ENCODE assay signal across 1 cellular context in genomic region chr16:88649924-88650748, GRCh38.
TF ChIP-seq lines count a peak whose summit lies in the region.

No MANE protein-coding gene starts in this region.

TF ChIP-seq in HepG2, 621 proteins besides CTCF, POLR2A, EP300 and RAD21 (continued from another document and continues in another):
- no peak for TF ChIP-seq ETV5 (CRISPR knock-in tag; IDR thresholded peaks at IDR 0.05; ENCODE audit: borderline replicate concordance)
- TF ChIP-seq RARA (CRISPR knock-in tag; IDR thresholded peaks at IDR 0.05): no peak
- no peak for TF ChIP-seq ZFP1 (CRISPR knock-in tag; IDR thresholded peaks at IDR 0.05)
- peak; percentile 45; the same call in 1 of the 2 replicates for TF ChIP-seq ELF3 (CRISPR knock-in tag; IDR thresholded peaks at IDR 0.05)
- no peak for TF ChIP-seq ZSCAN30 (CRISPR knock-in tag; IDR thresholded peaks at IDR 0.05)
- peak; percentile 2; the same call in 1 of the 2 replicates for TF ChIP-seq ZNF83 (CRISPR knock-in tag; IDR thresholded peaks at IDR 0.05; ENCODE audit: borderline replicate concordance)
- TF ChIP-seq HNRNPUL1 (IDR thresholded peaks at IDR 0.05; ENCODE audit: low read depth, low read length): no peak
- TF ChIP-seq MLLT10 (CRISPR knock-in tag; IDR thresholded peaks at IDR 0.05): no peak
- no peak for TF ChIP-seq CCAR2 (optimal IDR thresholded peaks at IDR 0.05; ENCODE audit: low read depth, low read length)
- TF ChIP-seq ZNF792 (CRISPR knock-in tag; IDR thresholded peaks at IDR 0.05): peak; percentile 20; the same call in 1 of the 2 replicates
- TF ChIP-seq TFAP4 (IDR thresholded peaks at IDR 0.05; ENCODE audit: borderline replicate concordance, low read depth): no peak
- TF ChIP-seq RELA (CRISPR knock-in tag; IDR thresholded peaks at IDR 0.05): 0 out of 2 replicates have a peak, but pooled peaks have one; percentile 63
- no peak for TF ChIP-seq RFX3 (CRISPR knock-in tag; IDR thresholded peaks at IDR 0.05)
- TF ChIP-seq ZNF644 (CRISPR knock-in tag; IDR thresholded peaks at IDR 0.05; ENCODE audit: low read depth): no peak
- TF ChIP-seq LCORL (IDR thresholded peaks at IDR 0.05): no peak
- TF ChIP-seq LCORL (CRISPR knock-in tag; IDR thresholded peaks at IDR 0.05): no peak
- TF ChIP-seq ZNF740 (CRISPR knock-in tag; IDR thresholded peaks at IDR 0.05): no peak
- TF ChIP-seq ZSCAN20 (CRISPR knock-in tag; IDR thresholded peaks at IDR 0.05; ENCODE audit: borderline replicate concordance): 0 out of 2 replicates have a peak, but pooled peaks have one; percentile 46
- 0 out of 2 replicates have a peak, but pooled peaks have one; percentile 34 for TF ChIP-seq NCOA1 (CRISPR knock-in tag; IDR thresholded peaks at IDR 0.05)
- no peak for TF ChIP-seq GABPA (IDR thresholded peaks at IDR 0.05; ENCODE audit: low read depth, low read length)
- TF ChIP-seq GABPA (CRISPR knock-in tag; IDR thresholded peaks at IDR 0.05; ENCODE audit: low read depth): peak; percentile 65
- TF ChIP-seq HBP1 (CRISPR knock-in tag; IDR thresholded peaks at IDR 0.05; ENCODE audit: low read depth): peak; percentile 40; the same call in 1 of the 2 replicates
- TF ChIP-seq POLR2AphosphoS2 (IDR thresholded peaks at IDR 0.05; ENCODE audit: low read depth, low read length): no peak
- TF ChIP-seq ZSCAN22 (CRISPR knock-in tag; IDR thresholded peaks at IDR 0.05): peak; percentile 96
- TF ChIP-seq SSRP1 (CRISPR knock-in tag; IDR thresholded peaks at IDR 0.05): no peak
- no peak for TF ChIP-seq ETV6 (CRISPR knock-in tag; conservative IDR thresholded peaks at IDR 0.05)
- no peak for TF ChIP-seq BATF2 (CRISPR knock-in tag; IDR thresholded peaks at IDR 0.05)
- no peak for TF ChIP-seq ZNF850 (CRISPR knock-in tag; conservative IDR thresholded peaks at IDR 0.05)
- TF ChIP-seq EEA1 (CRISPR knock-in tag; IDR thresholded peaks at IDR 0.05; ENCODE audit: borderline replicate concordance): 0 out of 2 replicates have a peak, but pooled peaks have one; percentile 40
- TF ChIP-seq GPBP1L1 (CRISPR knock-in tag; IDR thresholded peaks at IDR 0.05): no peak
- peak; percentile 33 for TF ChIP-seq ZNF687 (CRISPR knock-in tag; IDR thresholded peaks at IDR 0.05)
- no peak for TF ChIP-seq PHF5A (CRISPR knock-in tag; IDR thresholded peaks at IDR 0.05; ENCODE audit: low read depth, unreplicated experiment)
- TF ChIP-seq TBX2 (CRISPR knock-in tag; IDR thresholded peaks at IDR 0.05; ENCODE audit: borderline replicate concordance): no peak
- 0 out of 2 replicates have a peak, but pooled peaks have one; percentile 15 for TF ChIP-seq SIN3A (IDR thresholded peaks at IDR 0.05; ENCODE audit: borderline replicate concordance, low read depth, low read length)
- no peak for TF ChIP-seq XBP1 (CRISPR knock-in tag; IDR thresholded peaks at IDR 0.05)
- no peak for TF ChIP-seq ZBTB42 (CRISPR knock-in tag; IDR thresholded peaks at IDR 0.05)
- no peak for TF ChIP-seq TFDP1 (CRISPR knock-in tag; IDR thresholded peaks at IDR 0.05; ENCODE audit: borderline replicate concordance)
- TF ChIP-seq ZIK1 (CRISPR knock-in tag; IDR thresholded peaks at IDR 0.05; ENCODE audit: borderline replicate concordance, low read depth): no peak
- TF ChIP-seq KIAA2018 (CRISPR knock-in tag; IDR thresholded peaks at IDR 0.05; ENCODE audit: borderline replicate concordance): no peak
- TF ChIP-seq ZBTB33 (CRISPR knock-in tag; IDR thresholded peaks at IDR 0.05): no peak
